In genomic region chr18:30625961-30626360, GRCh38 we compare ENCODE assay signal across 10 cellular contexts.
"Had no signal": no experiment of that assay in that cellular context is flagged by ENCODE, and none has a peak within 500 bp of the region (broad histone marks: within the 10 kb centered on the region; RNA-seq: fewer than 3 reads in every experiment).

No MANE protein-coding gene starts in this region.

- H3K27me3 Mint-ChIP-seq: IgD-negative memory B cell had no signal

- H3K4me1 Mint-ChIP-seq: IgD-negative memory B cell had no signal

- H3K36me3 Mint-ChIP-seq: IgD-negative memory B cell had no signal

- H3K9me3 ChIP-seq: HAP-1 had no signal

- H2AFZ ChIP-seq: GM23248 had no signal

- H3K9ac ChIP-seq: GM23248 had no signal

- H3K4me3 Mint-ChIP-seq: HFFc6, IgD-negative memory B cell had no signal

- FAIRE-seq: HepG2 had no signal

- H3K27ac Mint-ChIP-seq: HFFc6, IgD-negative memory B cell had no signal

- ATAC-seq: HCT116, HepG2 had no signal

- H3K27ac ChIP-seq: GM23248, HL-60 had no signal

- DNase-seq: GM23248, GOT3, H7, HFFc6, KG1 had no signal

- H3K36me3 ChIP-seq: HAP-1 had no signal

- H3K4me3 ChIP-seq: GM23248, HAP-1 had no signal
